ENCODE assay signal across 9 cellular contexts in the genomic region with DNA sequence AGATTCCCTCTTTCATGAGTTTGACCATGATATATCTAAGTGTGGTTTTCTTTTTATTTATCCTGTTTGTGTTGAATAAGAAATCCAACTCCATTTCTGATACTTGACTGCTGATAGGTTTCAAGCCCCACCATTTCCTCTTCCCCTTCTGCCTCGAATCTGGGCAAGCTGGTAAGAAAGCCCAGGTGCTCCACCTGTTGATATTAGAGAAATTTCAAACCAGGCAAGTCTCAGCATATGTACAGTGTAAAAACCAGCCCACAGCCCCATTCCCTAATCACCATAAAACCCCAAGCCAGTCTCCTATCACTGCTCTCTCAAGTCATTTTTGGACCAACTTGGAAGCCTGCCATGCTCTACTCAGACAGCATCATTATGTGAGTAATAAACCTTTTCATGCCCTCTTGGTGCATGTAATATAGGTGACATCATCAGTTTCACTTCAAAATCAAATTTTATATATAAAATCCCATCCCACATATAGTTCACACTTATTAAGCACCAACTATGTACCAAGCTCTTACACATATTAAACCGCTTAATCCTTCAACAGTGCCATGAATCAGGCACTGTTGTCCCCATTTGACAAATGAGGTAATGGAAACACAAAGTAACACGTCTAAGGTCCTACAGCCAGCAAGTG. TPM values are rescaled to one million over a fixed set of nuclear protein-coding genes. Genes with fewer than 3 reads are reported as not detected.
DNase-seq lines count a peak whose midpoint lies in the region; ATAC-seq and TF ChIP-seq lines count a peak whose summit lies in the region.
"Had no signal": no experiment of that assay in that cellular context is flagged by ENCODE, and none has a peak within 500 bp of the region (broad histone marks: within the 10 kb centered on the region; RNA-seq: fewer than 3 reads in every experiment).

No MANE protein-coding gene starts in this region.

- no peaks in the 10 kb centered on the region for H3K27me3 ChIP-seq in testis

- H3K4me1 ChIP-seq in mucosa of descending colon (ENCODE audit: low read depth) (no peaks in the 10 kb centered on the region), testis (no peaks in the 10 kb centered on the region)

- H3K36me3 ChIP-seq in mucosa of descending colon (ENCODE audit: low read depth) (no peaks in the 10 kb centered on the region), testis (ENCODE audit: low read depth, missing control alignments) (no peaks in the 10 kb centered on the region)

- H3K4me3 ChIP-seq in mucosa of descending colon: no peak overlapping the region
- H3K4me3 ChIP-seq in testis: no peak overlapping the region

- H3K9me3 ChIP-seq in mucosa of descending colon: no peaks in the 10 kb centered on the region
- no peaks in the 10 kb centered on the region for H3K9me3 ChIP-seq in testis

- no peak overlapping the region for H3K27ac ChIP-seq in testis

- peaks cover 0 to 6% of the 10 kb centered on the region in 2 donors for H3K9me3 Mint-ChIP-seq in activated naive CD4-positive, alpha-beta T cell treated with anti-CD3 and anti-CD28 coated beads, Interleukin-2, amount 50 U/mL, for 72 hours

- H3K27ac Mint-ChIP-seq in activated naive CD4-positive, alpha-beta T cell treated with anti-CD3 and anti-CD28 coated beads, Interleukin-2, amount 50 U/mL, for 72 hours: peak overlapping the region; percentile 16 to 62

- 77 to 91% methylated on average over 3 of the region's 3 CpGs for WGBS in testis, 2 donors

- DNase-seq in DMS 273 (lab: John Stamatoyannopoulos, UW; ENCODE audit: unreplicated experiment) (peak; percentile 40), HS-5 (ENCODE audit: low read depth) (peak; percentile 9), mucosa of descending colon (peak in 1 of 3 donors; percentile 27), testis (no peak), putamen (ENCODE audit: low spot score) (no peak), cerebellum (ENCODE audit: low spot score) (no peak)
- DNase-seq in activated naive CD4-positive, alpha-beta T cell treated with anti-CD3 and anti-CD28 coated beads, Interleukin-2, amount 50 U/mL, for 72 hours (ENCODE audit: low spot score in 2 of 2): no peak
- DNase-seq: activated CD8-positive, alpha-beta memory T cell treated with anti-CD3 and anti-CD28 coated beads, Interleukin-2, amount 50 U/mL, for 4 hours had no signal

- ATAC-seq in activated naive CD4-positive, alpha-beta T cell treated with anti-CD3 and anti-CD28 coated beads, Interleukin-2, amount 50 U/mL, for 72 hours: peak; percentile 41 to 93
- ATAC-seq in mucosa of descending colon (peak; percentile 50), GM21528 (IDR thresholded peaks at IDR 0.05; ENCODE audit: low FRiP score, unreplicated experiment) (no peak)

- intact Hi-C loops in mucosa of descending colon (cut with DNase I, micrococcal nuclease) (no loop called here), testis (cut with DNase I; ENCODE audit: low total_unique reads) (no loop called here)

- TF ChIP-seq POLR2A in testis (IDR thresholded peaks at IDR 0.05): no peak

- TF ChIP-seq CTCF in mucosa of descending colon (IDR thresholded peaks at IDR 0.05): no peak
- TF ChIP-seq CTCF in testis (IDR thresholded peaks at IDR 0.05): no peak

- H3K36me3 Mint-ChIP-seq in activated naive CD4-positive, alpha-beta T cell treated with anti-CD3 and anti-CD28 coated beads, Interleukin-2, amount 50 U/mL, for 72 hours: peaks cover 30 to 52% of the 10 kb centered on the region in 2 donors

RNA-seq across cellular contexts. Expression of gene SMAD2, which starts 46.6 kb away (rescaled TPM):
- 100 to 1,000 TPM; 108 to 146 TPM for total RNA-seq in activated naive CD4-positive, alpha-beta T cell treated with anti-CD3 and anti-CD28 coated beads, Interleukin-2, amount 50 U/mL, for 72 hours
- total RNA-seq in mucosa of descending colon: 100 to 1,000 TPM; 115 to 158 (median 123) TPM
- total RNA-seq in testis: 100 to 1,000 TPM in 1 of 2 donors, 10 to 100 TPM in 1; 76.9 to 115 TPM
- 109 TPM for polyA plus RNA-seq in testis (ENCODE audit: insufficient read depth, low read depth, low replicate concordance)
- total RNA-seq in cerebellum: 65.2 TPM

Comparison
In these comparisons a context has a peak if more than half of its experiments do, and no peak if none do; other contexts are left out.
1. DNase-seq: peak in DMS 273 (single experiment) and HS-5 (single experiment); none in activated naive CD4-positive, alpha-beta T cell treated with anti-CD3 and anti-CD28 coated beads, Interleukin-2, amount 50 U/mL, for 72 hours (0 of 2), testis (single experiment), putamen (single experiment) and cerebellum (single experiment).